Comparison of ENCODE assay signal across 17 cellular contexts in the genomic region with DNA sequence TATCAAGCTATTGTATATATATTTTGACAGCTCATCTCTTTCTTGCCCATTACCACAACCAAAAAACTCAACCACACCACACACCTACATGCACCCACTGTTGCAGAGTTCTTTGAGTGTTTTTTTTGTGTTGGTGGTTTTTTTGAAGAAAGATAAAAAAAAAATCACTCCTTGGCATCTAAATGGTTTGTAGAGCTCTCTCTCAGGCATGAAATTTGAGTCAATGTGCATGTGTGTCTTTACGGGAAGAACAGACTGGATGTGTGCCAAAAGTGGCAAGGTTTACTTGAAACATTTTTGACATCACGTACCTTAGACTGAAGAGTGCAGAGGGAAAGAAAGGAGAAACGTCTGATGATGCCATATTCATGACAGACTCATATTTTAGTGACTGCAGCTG.
DNase-seq lines count a peak whose midpoint lies in the region; ATAC-seq, FAIRE-seq and TF ChIP-seq lines count a peak whose summit lies in the region.
"Had no signal": no experiment of that assay in that cellular context is flagged by ENCODE, and none has a peak within 500 bp of the region (broad histone marks: within the 10 kb centered on the region; RNA-seq: fewer than 3 reads in every experiment).

No MANE protein-coding gene starts in this region.

- no peak overlapping the region for H3K27ac Mint-ChIP-seq in activated T-cell treated with anti-CD3 and anti-CD28 coated beads, Interleukin-2, amount 50 U/mL, for 72 hours
- H3K27ac Mint-ChIP-seq: activated CD4-positive, alpha-beta T cell treated with anti-CD3 and anti-CD28 coated beads, Interleukin-2, amount 10 ng/mL, durations not matched to agents 7 days and 5 days; activated T-helper 2 cell treated with anti-CD3 and anti-CD28 coated beads, Interferon-gamma antibody, Interleukin-2, Interleukin-4, amounts not matched to agents 10 μg/mL and 5 μg/mL and 100 μg/mL, durations not matched to agents 14 hours and 24 hours and 36 hours; T-helper 2 cell treated with Interferon-gamma antibody and Interleukin-4, amounts not matched to agents 5 μg/mL and 100 μg/mL, for 36 hours had no signal

- peak in 1 of 2 donors; percentile 0 for DNase-seq in activated T-cell treated with anti-CD3 and anti-CD28 coated beads, Interleukin-2, amount 50 U/mL, for 72 hours
- no peak for DNase-seq in activated T-cell treated with anti-CD3 and anti-CD28 coated beads, Interleukin-2, amount 50 U/mL, for 48 hours
- DNase-seq in NCI-H748 (lab: John Stamatoyannopoulos, UW; ENCODE audit: unreplicated experiment) (peak; percentile 72), fibroblast of mammary gland (ENCODE audit: low read depth) (peak; percentile 22), urothelium cell line (ENCODE audit: low spot score) (peak; percentile 7), HK-2 (ENCODE audit: unreplicated experiment) (no peak), AG08395 (ENCODE audit: low spot score) (no peak)
- DNase-seq: activated CD4-positive, alpha-beta T cell treated with anti-CD3 and anti-CD28 coated beads, Interleukin-2, amount 10 ng/mL, durations not matched to agents 7 days and 5 days; effector CD8-positive, alpha-beta T cell; RPMI8226; stimulated activated CD4-positive, alpha-beta T cell treated with anti-CD3 and anti-CD28 coated beads, Interleukin-2, amount 100 ng/mL, for 24 hours had no signal

- no peak overlapping the region for H3K4me3 ChIP-seq in fibroblast of mammary gland (ENCODE audit: control insufficient read depth, low read depth, low read length)
- H3K4me3 ChIP-seq: K562 had no signal

- H3K27me3 Mint-ChIP-seq in activated T-cell treated with anti-CD3 and anti-CD28 coated beads, Interleukin-2, amount 50 U/mL, for 72 hours (ENCODE audit: low read depth): peaks cover 48% of the 10 kb centered on the region
- H3K27me3 Mint-ChIP-seq: type B pancreatic cell had no signal

- H3K4me1 Mint-ChIP-seq in activated T-cell treated with anti-CD3 and anti-CD28 coated beads, Interleukin-2, amount 50 U/mL, for 72 hours (ENCODE audit: low read depth): peaks cover 14% of the 10 kb centered on the region
- H3K4me1 Mint-ChIP-seq: activated CD4-positive, alpha-beta T cell treated with anti-CD3 and anti-CD28 coated beads, Interleukin-2, amount 10 ng/mL, durations not matched to agents 7 days and 5 days had no signal

- FAIRE-seq in urothelium cell line (lab: Jason Lieb, UNC): no peak
- FAIRE-seq: K562 had no signal

- H3K4me3 Mint-ChIP-seq in activated T-cell treated with anti-CD3 and anti-CD28 coated beads, Interleukin-2, amount 50 U/mL, for 72 hours: no peak overlapping the region
- H3K4me3 Mint-ChIP-seq: activated CD4-positive, alpha-beta T cell treated with anti-CD3 and anti-CD28 coated beads, Interleukin-2, amount 10 ng/mL, durations not matched to agents 7 days and 5 days; brain; T-helper 2 cell treated with Interferon-gamma antibody and Interleukin-4, amounts not matched to agents 5 μg/mL and 100 μg/mL, for 36 hours; type B pancreatic cell had no signal

- peak; percentile 43 to 50 for ATAC-seq in activated T-cell treated with anti-CD3 and anti-CD28 coated beads, Interleukin-2, amount 50 U/mL, for 72 hours (replicated peaks in 1 of 2)
- ATAC-seq in HG02571 (IDR thresholded peaks at IDR 0.05; ENCODE audit: unreplicated experiment): no peak
- ATAC-seq: K562 had no signal

- H3K9me3 Mint-ChIP-seq in activated T-cell treated with anti-CD3 and anti-CD28 coated beads, Interleukin-2, amount 50 U/mL, for 72 hours: no peaks in the 10 kb centered on the region
- H3K9me3 Mint-ChIP-seq: activated CD4-positive, alpha-beta T cell treated with anti-CD3 and anti-CD28 coated beads, Interleukin-2, amount 10 ng/mL, durations not matched to agents 7 days and 5 days; activated T-helper 2 cell treated with anti-CD3 and anti-CD28 coated beads, Interferon-gamma antibody, Interleukin-2, Interleukin-4, amounts not matched to agents 10 μg/mL and 5 μg/mL and 100 μg/mL, durations not matched to agents 14 hours and 24 hours and 36 hours; brain; T-helper 2 cell treated with Interferon-gamma antibody and Interleukin-4, amounts not matched to agents 5 μg/mL and 100 μg/mL, for 36 hours; type B pancreatic cell had no signal

- TF ChIP-seq CTCF in fibroblast of mammary gland (conservative IDR thresholded peaks at IDR 0.05; ENCODE audit: control insufficient read depth, insufficient read depth, low read depth, low read length): no peak

- H3K36me3 Mint-ChIP-seq in activated T-cell treated with anti-CD3 and anti-CD28 coated beads, Interleukin-2, amount 50 U/mL, for 72 hours (ENCODE audit: insufficient read depth in 2 of 2): no peaks in the 10 kb centered on the region
- H3K36me3 Mint-ChIP-seq: brain, type B pancreatic cell had no signal

Comparison
In these comparisons a context has a peak if more than half of its experiments do, and no peak if none do; other contexts are left out.
1. DNase-seq: peak in NCI-H748 (single experiment), fibroblast of mammary gland (single experiment) and urothelium cell line (single experiment); none in activated T-cell treated with anti-CD3 and anti-CD28 coated beads, Interleukin-2, amount 50 U/mL, for 48 hours (0 of 2), HK-2 (single experiment) and AG08395 (single experiment).